ENCODE assay signal across 10 cellular contexts in genomic region chr14:21233457-21234076, GRCh38. TPM values are rescaled to one million over a fixed set of nuclear protein-coding genes. Genes with fewer than 3 reads are reported as not detected.
A peak's percentile ranks its signal among the peaks of the same experiment; 100 is the strongest.
DNase-seq lines count a peak whose midpoint lies in the region; ATAC-seq and TF ChIP-seq lines count a peak whose summit lies in the region.
"Had no signal": no experiment of that assay in that cellular context is flagged by ENCODE, and none has a peak within 500 bp of the region (broad histone marks: within the 10 kb centered on the region; RNA-seq: fewer than 3 reads in every experiment).

No MANE protein-coding gene starts in this region.

- intact Hi-C loops in natural killer cell (cut with micrococcal nuclease), result loop anchor here (5.0 kb wide), 1 partner anchor 149 kb away; the partner anchor contains the start of gene SUPT16H

- H3K36me3 Mint-ChIP-seq in natural killer cell, result peaks cover 7% of the 10 kb centered on the region

- H3K4me3 Mint-ChIP-seq in natural killer cell, result no peak overlapping the region

- no peaks in the 10 kb centered on the region for H3K9me3 Mint-ChIP-seq in natural killer cell

- H3K4me1 Mint-ChIP-seq in natural killer cell, result peaks cover 73 to 81% of the 10 kb centered on the region in 2 donors

- TF ChIP-seq CTCF in natural killer cell (IDR thresholded peaks at IDR 0.05), result no peak

- ATAC-seq in natural killer cell, result no peak
- ATAC-seq in HG02870 (IDR thresholded peaks at IDR 0.05; ENCODE audit: unreplicated experiment), result no peak
- ATAC-seq in HG02852 (IDR thresholded peaks at IDR 0.05; ENCODE audit: unreplicated experiment), result no peak

- H3K27me3 Mint-ChIP-seq in natural killer cell (ENCODE audit: low read depth in 2 of 2), result no peaks in the 10 kb centered on the region

- H3K27ac Mint-ChIP-seq in natural killer cell, result peak overlapping the region; percentile 90 to 94

- DNase-seq in NCI-H1436 (lab: John Stamatoyannopoulos, UW) (peak; percentile 13), NCI-H1436 treated with DMSO at 0.1 percent for 48 hours (lab: John Stamatoyannopoulos, UW) (no peak), NCI-H1694 treated with DMSO at 0.1 percent for 48 hours (lab: John Stamatoyannopoulos, UW) (peak; percentile 44), dermis blood vessel endothelial cell (peak; percentile 43), natural killer cell (no peak), hippocampal formation (lab: John Stamatoyannopoulos, UW) (no peak)
- DNase-seq: ACHN had no signal

RNA-seq across cellular contexts. Expression of gene HNRNPC, which starts 35.7 kb away (rescaled TPM):
- total RNA-seq in dermis blood vessel endothelial cell, result 601 and 625 TPM in 2 replicates
- total RNA-seq in natural killer cell, result 100 to 1,000 TPM; 501 to 547 (median 515) TPM

RNA-seq across cellular contexts. Expression of gene RPGRIP1, which starts 46.3 kb away (rescaled TPM):
- total RNA-seq in dermis blood vessel endothelial cell (0.33 TPM in 1 of 2 replicates, not detected in the other), natural killer cell (under 1 TPM in 2 of 3 donors, not detected in 1; 0.68 to 0.85 TPM)
- total RNA-seq: glomerular endothelial cell had no signal

Comparison
In these comparisons a context has a peak if more than half of its experiments do, and no peak if none do; other contexts are left out.
1. DNase-seq: peak in NCI-H1436 (single experiment), NCI-H1694 treated with DMSO at 0.1 percent for 48 hours (single experiment) and dermis blood vessel endothelial cell (single experiment); none in NCI-H1436 treated with DMSO at 0.1 percent for 48 hours (single experiment), natural killer cell (single experiment) and hippocampal formation (0 of 2).